8 cellular contexts compared by ENCODE assay signal in genomic region chr17:82351254-82351712, GRCh38. TPM values are rescaled to one million over a fixed set of nuclear protein-coding genes. Genes with fewer than 3 reads are reported as not detected.
DNase-seq lines count a peak whose midpoint lies in the region; ATAC-seq and TF ChIP-seq lines count a peak whose summit lies in the region.

No MANE protein-coding gene starts in this region.

- TF ChIP-seq CTCF in GM20000 (IDR thresholded peaks at IDR 0.05; ENCODE audit: extremely low read depth, missing control alignments) = no peak
- TF ChIP-seq CTCF in omental fat pad (IDR thresholded peaks at IDR 0.05) = no peak

- intact Hi-C loops in left cardiac atrium (cut with DNase I) = loop anchor here (5.0 to 10.0 kb wide), 3 partner anchors 204 to 424 kb away; no protein-coding TSS in a partner anchor

- peak; percentile 44 for ATAC-seq in HG03460 (IDR thresholded peaks at IDR 0.05; ENCODE audit: unreplicated experiment)
- ATAC-seq in left cardiac atrium = peak; percentile 9 to 28
- ATAC-seq in omental fat pad (ENCODE audit: low FRiP score) = no peak

- DNase-seq in COLO668 (lab: John Stamatoyannopoulos, UW; ENCODE audit: unreplicated experiment) = peak; percentile 60
- peak; percentile 46 for DNase-seq in GM20000 (ENCODE audit: low spot score)
- peak; percentile 20 for DNase-seq in left cardiac atrium
- DNase-seq in omental fat pad (ENCODE audit: low spot score) = no peak
- DNase-seq in stimulated activated CD4-positive, alpha-beta T cell treated with anti-CD3 and anti-CD28 coated beads, Interleukin-15, amount 100 ng/mL, for 24 hours = no peak
- no peak for DNase-seq in activated CD4-positive, alpha-beta T cell treated with anti-CD3 and anti-CD28 coated beads, Interleukin-2, amount 50 U/mL, for 4 hours
- DNase-seq in HCEC 1CT = no peak

RNA-seq across cellular contexts. Expression of gene TEX19, which starts 7.8 kb away (rescaled TPM):
- total RNA-seq in left cardiac atrium (not detected), omental fat pad (not detected)

RNA-seq across cellular contexts. Expression of gene SECTM1, which starts 17.7 kb away (rescaled TPM):
- total RNA-seq in left cardiac atrium (10 to 100 TPM in 1 of 2 donors, 1 to 10 TPM in 1; 6.6 to 12.6 TPM), omental fat pad (10 to 100 TPM; 19.8 to 35.5 (median 30.7) TPM)

RNA-seq across cellular contexts. Expression of gene UTS2R, which starts 20.3 kb away (rescaled TPM):
- 1 to 10 TPM in 1 of 2 donors, under 1 TPM in 1; 0.32 to 1.4 TPM for total RNA-seq in left cardiac atrium
- not detected for total RNA-seq in omental fat pad

RNA-seq across cellular contexts. Expression of gene CD7, which starts 33.9 kb away (rescaled TPM):
- total RNA-seq in left cardiac atrium (1 to 10 TPM in 1 of 2 donors, under 1 TPM in 1; 0.60 to 1.8 TPM), omental fat pad (1 to 10 TPM; 1.6 to 8.4 (median 4.2) TPM)

Comparison
In these comparisons a context has a peak if more than half of its experiments do, and no peak if none do; other contexts are left out.
1. DNase-seq: peak in COLO668 (single experiment), GM20000 (single experiment) and left cardiac atrium (single experiment); none in omental fat pad (single experiment), stimulated activated CD4-positive, alpha-beta T cell treated with anti-CD3 and anti-CD28 coated beads, Interleukin-15, amount 100 ng/mL, for 24 hours (single experiment), activated CD4-positive, alpha-beta T cell treated with anti-CD3 and anti-CD28 coated beads, Interleukin-2, amount 50 U/mL, for 4 hours (0 of 2) and HCEC 1CT (single experiment).